12 cellular contexts compared by ENCODE assay signal in genomic region chr16:67546091-67546501, GRCh38. TPM values are rescaled to one million over a fixed set of nuclear protein-coding genes. Genes with fewer than 3 reads are reported as not detected.
DNase-seq lines count a peak whose midpoint lies in the region; ATAC-seq and TF ChIP-seq lines count a peak whose summit lies in the region.
"Had no signal": no experiment of that assay in that cellular context is flagged by ENCODE, and none has a peak within 500 bp of the region (broad histone marks: within the 10 kb centered on the region; RNA-seq: fewer than 3 reads in every experiment).

No MANE protein-coding gene starts in this region.

- H3K36me3 Mint-ChIP-seq in stimulated activated naive CD8-positive, alpha-beta T cell treated with anti-CD3 and anti-CD28 coated beads, Interleukin-15, Interleukin-2, amounts not matched to agents 100 ng/mL and 50 ng/mL, for 24 hours (ENCODE audit: low read depth): peaks cover 10% of the 10 kb centered on the region
- H3K36me3 Mint-ChIP-seq in MCF 10A (ENCODE audit: insufficient read depth, unreplicated experiment): peaks cover 6% of the 10 kb centered on the region

- CTCF ChIA-PET in MCF 10A (lab: Yijun Ruan, JAX): interaction anchor here (0.9 to 6.1 kb wide), 12 partner anchors 12 to 156 kb away, joined by 3 to 60 read pairs (median 6); partner anchors contain the start of genes C16orf86, CARMIL2, CTCF and ENKD1

- H3K9me3 ChIP-seq in mesenchymal stem cell (ENCODE audit: control insufficient read depth, low read length): no peaks in the 10 kb centered on the region
- H3K9me3 ChIP-seq: left lung had no signal

- H3K4me1 ChIP-seq in mesenchymal stem cell (ENCODE audit: control insufficient read depth, insufficient read depth, low read depth, low read length): peaks cover 26% of the 10 kb centered on the region

- H3K27me3 ChIP-seq in mesenchymal stem cell (ENCODE audit: control insufficient read depth in 1 of 2, insufficient read depth in 1 of 2, low read length in 2 of 2): no peaks in the 10 kb centered on the region
- H3K27me3 ChIP-seq: left lung had no signal

- H3K9me3 Mint-ChIP-seq in stimulated activated naive CD8-positive, alpha-beta T cell treated with anti-CD3 and anti-CD28 coated beads, Interleukin-15, Interleukin-2, amounts not matched to agents 100 ng/mL and 50 ng/mL, for 24 hours: no peaks in the 10 kb centered on the region
- H3K9me3 Mint-ChIP-seq in stimulated activated naive CD8-positive, alpha-beta T cell treated with anti-CD3 and anti-CD28 coated beads, Interleukin-15, amount 100 ng/mL, for 72 hours: no peaks in the 10 kb centered on the region
- no peaks in the 10 kb centered on the region for H3K9me3 Mint-ChIP-seq in MCF 10A (ENCODE audit: unreplicated experiment)

- no peak overlapping the region for H2BK12ac ChIP-seq in mesenchymal stem cell (ENCODE audit: low read length in 2 of 2)

- WGBS in mesenchymal stem cell: 98% methylated on average over 6 of the region's 7 CpGs

- intact Hi-C loops in MCF 10A (cut with micrococcal nuclease): no loop called here

- peaks cover 45% of the 10 kb centered on the region for H3K4me1 Mint-ChIP-seq in stimulated activated naive CD8-positive, alpha-beta T cell treated with anti-CD3 and anti-CD28 coated beads, Interleukin-15, Interleukin-2, amounts not matched to agents 100 ng/mL and 50 ng/mL, for 24 hours (ENCODE audit: low read depth)
- peaks cover 67% of the 10 kb centered on the region for H3K4me1 Mint-ChIP-seq in stimulated activated naive CD8-positive, alpha-beta T cell treated with anti-CD3 and anti-CD28 coated beads, Interleukin-15, amount 100 ng/mL, for 72 hours
- H3K4me1 Mint-ChIP-seq in MCF 10A (ENCODE audit: insufficient read depth, unreplicated experiment): peaks cover 42% of the 10 kb centered on the region

- no peak overlapping the region for H3K14ac ChIP-seq in mesenchymal stem cell (ENCODE audit: low read length in 2 of 2)

- no peak overlapping the region for H3K23ac ChIP-seq in mesenchymal stem cell (ENCODE audit: low read length in 2 of 2)

- H2BK5ac ChIP-seq in mesenchymal stem cell (ENCODE audit: low read depth, low read length, poor library complexity, severe bottlenecking): no peak overlapping the region

- peak overlapping the region; percentile 4 for H3K9ac ChIP-seq in mesenchymal stem cell (ENCODE audit: low read length)

- DNase-seq in stimulated activated naive CD8-positive, alpha-beta T cell treated with anti-CD3 and anti-CD28 coated beads, Interleukin-15, amount 100 ng/mL, for 72 hours: no peak
- DNase-seq in MCF 10A (ENCODE audit: unreplicated experiment) (no peak), mesenchymal stem cell (no peak), ecto neural progenitor cell (ENCODE audit: low spot score) (no peak), activated gamma-delta T cell treated with Interleukin-2 at 50 U/mL for 16 hours (no peak)
- DNase-seq: activated CD4-positive, alpha-beta T cell treated with anti-CD3 and anti-CD28 coated beads for 48 hours; AML-193; left lung had no signal

- no peaks in the 10 kb centered on the region for H3K27me3 Mint-ChIP-seq in stimulated activated naive CD8-positive, alpha-beta T cell treated with anti-CD3 and anti-CD28 coated beads, Interleukin-15, Interleukin-2, amounts not matched to agents 100 ng/mL and 50 ng/mL, for 24 hours
- no peaks in the 10 kb centered on the region for H3K27me3 Mint-ChIP-seq in stimulated activated naive CD8-positive, alpha-beta T cell treated with anti-CD3 and anti-CD28 coated beads, Interleukin-15, amount 100 ng/mL, for 72 hours
- H3K27me3 Mint-ChIP-seq in MCF 10A (ENCODE audit: insufficient read depth, unreplicated experiment): no peaks in the 10 kb centered on the region
- H3K27me3 Mint-ChIP-seq: activated naive CD8-positive, alpha-beta T cell had no signal

- H2AFZ ChIP-seq in mesenchymal stem cell (ENCODE audit: low read depth, low read length): no peak overlapping the region

- H3K4me3 Mint-ChIP-seq in stimulated activated naive CD8-positive, alpha-beta T cell treated with anti-CD3 and anti-CD28 coated beads, Interleukin-15, Interleukin-2, amounts not matched to agents 100 ng/mL and 50 ng/mL, for 24 hours: no peak overlapping the region
- no peak overlapping the region for H3K4me3 Mint-ChIP-seq in stimulated activated naive CD8-positive, alpha-beta T cell treated with anti-CD3 and anti-CD28 coated beads, Interleukin-15, amount 100 ng/mL, for 72 hours
- no peak overlapping the region for H3K4me3 Mint-ChIP-seq in MCF 10A (ENCODE audit: unreplicated experiment)

- H4K8ac ChIP-seq in mesenchymal stem cell (ENCODE audit: low read length): no peak overlapping the region

- no peak overlapping the region for H2BK120ac ChIP-seq in mesenchymal stem cell (ENCODE audit: low read depth, low read length)

- POLR2A ChIA-PET in MCF 10A (lab: Yijun Ruan, JAX): interaction anchor here (1.0 to 2.5 kb wide), 5 partner anchors 12 to 24 kb away, joined by 3 to 15 read pairs (median 7); no protein-coding TSS in a partner anchor

- H3K18ac ChIP-seq in mesenchymal stem cell (ENCODE audit: low read depth in 1 of 2, low read length in 2 of 2): no peak overlapping the region

- ATAC-seq in stimulated activated naive CD8-positive, alpha-beta T cell treated with anti-CD3 and anti-CD28 coated beads, Interleukin-15, amount 100 ng/mL, for 72 hours: no peak
- ATAC-seq in HG02973 (IDR thresholded peaks at IDR 0.05; ENCODE audit: unreplicated experiment): no peak
- no peak for ATAC-seq in HG03045 (IDR thresholded peaks at IDR 0.05; ENCODE audit: unreplicated experiment)

- H2BK15ac ChIP-seq in mesenchymal stem cell (ENCODE audit: low read depth, poor library complexity, severe bottlenecking): no peak overlapping the region

- peaks cover 10% of the 10 kb centered on the region for H3K79me1 ChIP-seq in mesenchymal stem cell (replicated peaks; ENCODE audit: low read length, poor library complexity, severe bottlenecking)

- H2AK5ac ChIP-seq in mesenchymal stem cell (ENCODE audit: low read length, severe bottlenecking): no peak overlapping the region

- TF ChIP-seq CTCF in MCF 10A (IDR thresholded peaks at IDR 0.05; ENCODE audit: unreplicated experiment): no peak

- H4K91ac ChIP-seq in mesenchymal stem cell (ENCODE audit: low read length): no peak overlapping the region

- H3K4ac ChIP-seq in mesenchymal stem cell (ENCODE audit: low read depth in 1 of 2, low read length in 2 of 2): no peak overlapping the region

- BruUV-seq in MCF 10A (replicated peaks; lab: Mats Ljungman, UMichigan): TSS peak; percentile 55

- H3K27ac Mint-ChIP-seq in stimulated activated naive CD8-positive, alpha-beta T cell treated with anti-CD3 and anti-CD28 coated beads, Interleukin-15, Interleukin-2, amounts not matched to agents 100 ng/mL and 50 ng/mL, for 24 hours: peak overlapping the region; percentile 82
- no peak overlapping the region for H3K27ac Mint-ChIP-seq in stimulated activated naive CD8-positive, alpha-beta T cell treated with anti-CD3 and anti-CD28 coated beads, Interleukin-15, amount 100 ng/mL, for 72 hours
- H3K27ac Mint-ChIP-seq in MCF 10A (ENCODE audit: low read depth, unreplicated experiment): no peak overlapping the region

- H3K4me3 ChIP-seq in mesenchymal stem cell (ENCODE audit: insufficient read depth in 1 of 2, low read depth in 1 of 2, low read length in 2 of 2): no peak overlapping the region
- H3K4me3 ChIP-seq: left lung had no signal

- peaks cover 75 to 79% of the 10 kb centered on the region in 2 experiments for H3K36me3 ChIP-seq in mesenchymal stem cell (ENCODE audit: control insufficient read depth in 1 of 2, insufficient read depth in 2 of 2, low read depth in 1 of 2, low read length in 2 of 2)

- H3K27ac ChIP-seq in mesenchymal stem cell (ENCODE audit: low read length, poor library complexity, severe bottlenecking): no peak overlapping the region

- H3K4me2 ChIP-seq in mesenchymal stem cell (ENCODE audit: low read length, poor library complexity, severe bottlenecking): no peak overlapping the region

RNA-seq across cellular contexts. Expression of gene CTCF, which starts 16.2 kb away (rescaled TPM):
- 29.7 and 40.6 TPM in 2 replicates for total RNA-seq in MCF 10A (2022)
- 19.8 TPM for polyA plus RNA-seq in mesenchymal stem cell (2013, experiment 1 of 2)
- 18.5 TPM for polyA plus RNA-seq in mesenchymal stem cell (2013, experiment 2 of 2)

RNA-seq across cellular contexts. Expression of gene RIPOR1, which starts 17.5 kb away (rescaled TPM):
- total RNA-seq in MCF 10A (2022): 43.2 and 69.1 TPM in 2 replicates
- 59.7 TPM for polyA plus RNA-seq in mesenchymal stem cell (2013, experiment 1 of 2)
- 58.4 TPM for polyA plus RNA-seq in mesenchymal stem cell (2013, experiment 2 of 2)
